1 cellular context compared by ENCODE assay signal in genomic region chr16:75433732-75434413, GRCh38.
TF ChIP-seq lines count a peak whose summit lies in the region.

No MANE protein-coding gene starts in this region.

TF ChIP-seq in HepG2, 621 proteins besides CTCF, POLR2A, EP300 and RAD21 (continued from another document and continues in another):
- TF ChIP-seq REST (IDR thresholded peaks at IDR 0.05; ENCODE audit: borderline replicate concordance in 1 of 2, low read depth in 1 of 2, low read length in 2 of 2), result no peak; a peak in 1 of 4 replicates
- TF ChIP-seq ZNF10 (CRISPR knock-in tag; IDR thresholded peaks at IDR 0.05; ENCODE audit: borderline replicate concordance, low read depth), result no peak
- no peak for TF ChIP-seq ZNF382 (CRISPR knock-in tag; IDR thresholded peaks at IDR 0.05; ENCODE audit: borderline replicate concordance)
- TF ChIP-seq RARG (CRISPR knock-in tag; IDR thresholded peaks at IDR 0.05; ENCODE audit: low read depth), result no peak
- TF ChIP-seq PCBP1 (IDR thresholded peaks at IDR 0.05; ENCODE audit: borderline replicate concordance, low read depth, low read length), result no peak
- TF ChIP-seq ZNF362 (CRISPR knock-in tag; IDR thresholded peaks at IDR 0.05; ENCODE audit: borderline replicate concordance), result peak; percentile 91
- TF ChIP-seq ISX (CRISPR knock-in tag; conservative IDR thresholded peaks at IDR 0.05), result peak; percentile 87; the same call in 1 of the 2 replicates
- TF ChIP-seq ZNF674 (CRISPR knock-in tag; IDR thresholded peaks at IDR 0.05; ENCODE audit: low read depth), result no peak; the same call in 1 of the 2 replicates
- TF ChIP-seq SETDB1 (CRISPR knock-in tag; IDR thresholded peaks at IDR 0.05; ENCODE audit: borderline replicate concordance), result no peak
- TF ChIP-seq ZNF430 (CRISPR knock-in tag; IDR thresholded peaks at IDR 0.05), result 0 out of 2 replicates have a peak, but pooled peaks have one; percentile 11
- no peak for TF ChIP-seq ZNF672 (CRISPR knock-in tag; IDR thresholded peaks at IDR 0.05)
- TF ChIP-seq TAF1 (CRISPR knock-in tag; IDR thresholded peaks at IDR 0.05), result no peak; the same call in 1 of the 2 replicates
- TF ChIP-seq, protein P1, sequence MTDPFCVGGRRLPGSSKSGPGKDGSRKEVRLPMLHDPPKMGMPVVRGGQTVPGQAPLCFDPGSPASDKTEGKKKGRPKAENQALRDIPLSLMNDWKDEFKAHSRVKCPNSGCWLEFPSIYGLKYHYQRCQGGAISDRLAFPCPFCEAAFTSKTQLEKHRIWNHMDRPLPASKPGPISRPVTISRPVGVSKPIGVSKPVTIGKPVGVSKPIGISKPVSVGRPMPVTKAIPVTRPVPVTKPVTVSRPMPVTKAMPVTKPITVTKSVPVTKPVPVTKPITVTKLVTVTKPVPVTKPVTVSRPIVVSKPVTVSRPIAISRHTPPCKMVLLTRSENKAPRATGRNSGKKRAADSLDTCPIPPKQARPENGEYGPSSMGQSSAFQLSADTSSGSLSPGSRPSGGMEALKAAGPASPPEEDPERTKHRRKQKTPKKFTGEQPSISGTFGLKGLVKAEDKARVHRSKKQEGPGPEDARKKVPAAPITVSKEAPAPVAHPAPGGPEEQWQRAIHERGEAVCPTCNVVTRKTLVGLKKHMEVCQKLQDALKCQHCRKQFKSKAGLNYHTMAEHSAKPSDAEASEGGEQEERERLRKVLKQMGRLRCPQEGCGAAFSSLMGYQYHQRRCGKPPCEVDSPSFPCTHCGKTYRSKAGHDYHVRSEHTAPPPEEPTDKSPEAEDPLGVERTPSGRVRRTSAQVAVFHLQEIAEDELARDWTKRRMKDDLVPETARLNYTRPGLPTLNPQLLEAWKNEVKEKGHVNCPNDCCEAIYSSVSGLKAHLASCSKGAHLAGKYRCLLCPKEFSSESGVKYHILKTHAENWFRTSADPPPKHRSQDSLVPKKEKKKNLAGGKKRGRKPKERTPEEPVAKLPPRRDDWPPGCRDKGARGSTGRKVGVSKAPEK (CRISPR knock-in tag; IDR thresholded peaks at IDR 0.05; ENCODE audit: borderline replicate concordance), result no peak
- TF ChIP-seq ZC3H13 (CRISPR knock-in tag; IDR thresholded peaks at IDR 0.05), result peak; percentile 51
- TF ChIP-seq, protein P2, sequence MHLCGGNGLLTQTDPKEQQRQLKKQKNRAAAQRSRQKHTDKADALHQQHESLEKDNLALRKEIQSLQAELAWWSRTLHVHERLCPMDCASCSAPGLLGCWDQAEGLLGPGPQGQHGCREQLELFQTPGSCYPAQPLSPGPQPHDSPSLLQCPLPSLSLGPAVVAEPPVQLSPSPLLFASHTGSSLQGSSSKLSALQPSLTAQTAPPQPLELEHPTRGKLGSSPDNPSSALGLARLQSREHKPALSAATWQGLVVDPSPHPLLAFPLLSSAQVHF (CRISPR knock-in tag; IDR thresholded peaks at IDR 0.05), result no peak
- TF ChIP-seq ESRRA (CRISPR knock-in tag; IDR thresholded peaks at IDR 0.05; ENCODE audit: low read depth), result no peak
- peak; percentile 42; the same call in 1 of the 2 replicates for TF ChIP-seq ZNF263 (CRISPR knock-in tag; IDR thresholded peaks at IDR 0.05)
- peak; percentile 88; the same call in 1 of the 2 replicates for TF ChIP-seq ZNF251 (CRISPR knock-in tag; IDR thresholded peaks at IDR 0.05)
- peak; percentile 67 for TF ChIP-seq CREM (IDR thresholded peaks at IDR 0.05)
- TF ChIP-seq CREM (CRISPR knock-in tag; IDR thresholded peaks at IDR 0.05), result no peak
- no peak for TF ChIP-seq HIC2 (CRISPR knock-in tag; IDR thresholded peaks at IDR 0.05; ENCODE audit: low read depth)
- no peak for TF ChIP-seq MZF1 (CRISPR knock-in tag; IDR thresholded peaks at IDR 0.05; ENCODE audit: borderline replicate concordance)
- no peak for TF ChIP-seq DPF2 (CRISPR knock-in tag; IDR thresholded peaks at IDR 0.05; ENCODE audit: borderline replicate concordance, low read depth)
- no peak for TF ChIP-seq JDP2 (CRISPR knock-in tag; IDR thresholded peaks at IDR 0.05; ENCODE audit: borderline replicate concordance)
- TF ChIP-seq BRD4 (CRISPR knock-in tag; IDR thresholded peaks at IDR 0.05), result peak; percentile 86
- no peak for TF ChIP-seq CC2D1A (CRISPR knock-in tag; IDR thresholded peaks at IDR 0.05)
- 0 out of 2 replicates have a peak, but pooled peaks have one; percentile 24 for TF ChIP-seq ZNF841 (CRISPR knock-in tag; IDR thresholded peaks at IDR 0.05; ENCODE audit: borderline replicate concordance)
- no peak for TF ChIP-seq ZNF446 (CRISPR knock-in tag; IDR thresholded peaks at IDR 0.05)
- no peak for TF ChIP-seq ZNF724P (CRISPR knock-in tag; IDR thresholded peaks at IDR 0.05; ENCODE audit: borderline replicate concordance)
- TF ChIP-seq RCOR2 (CRISPR knock-in tag; IDR thresholded peaks at IDR 0.05), result no peak; the same call in 1 of the 2 replicates
- TF ChIP-seq LCORL (IDR thresholded peaks at IDR 0.05), result no peak
- TF ChIP-seq LCORL (CRISPR knock-in tag; IDR thresholded peaks at IDR 0.05), result peak; percentile 16; the same call in 1 of the 2 replicates
- TF ChIP-seq NFE2L1 (CRISPR knock-in tag; IDR thresholded peaks at IDR 0.05; ENCODE audit: borderline replicate concordance), result no peak
- no peak for TF ChIP-seq BRF2 (CRISPR knock-in tag; IDR thresholded peaks at IDR 0.05)
- no peak for TF ChIP-seq TBX3 (IDR thresholded peaks at IDR 0.05; ENCODE audit: borderline replicate concordance)
- TF ChIP-seq SIN3A (IDR thresholded peaks at IDR 0.05; ENCODE audit: borderline replicate concordance, low read depth, low read length), result 0 out of 2 replicates have a peak, but pooled peaks have one; percentile 44
- no peak; the same call in 1 of the 2 replicates for TF ChIP-seq KDM2A (CRISPR knock-in tag; IDR thresholded peaks at IDR 0.05; ENCODE audit: borderline replicate concordance, low read depth)
- no peak for TF ChIP-seq JUND (CRISPR knock-in tag; IDR thresholded peaks at IDR 0.05)
- TF ChIP-seq RBM22 (optimal IDR thresholded peaks at IDR 0.05; ENCODE audit: low read length), result no peak
- TF ChIP-seq ZNF350 (CRISPR knock-in tag; IDR thresholded peaks at IDR 0.05; ENCODE audit: borderline replicate concordance, low read depth), result no peak
- no peak for TF ChIP-seq KLF16 (CRISPR knock-in tag; IDR thresholded peaks at IDR 0.05)
- TF ChIP-seq NR1H2 (CRISPR knock-in tag; IDR thresholded peaks at IDR 0.05; ENCODE audit: borderline replicate concordance, low read depth), result no peak; the same call in 1 of the 2 replicates
- no peak for TF ChIP-seq FOXO1 (CRISPR knock-in tag; IDR thresholded peaks at IDR 0.05)
- TF ChIP-seq MEF2D (CRISPR knock-in tag; IDR thresholded peaks at IDR 0.05), result 0 out of 2 replicates have a peak, but pooled peaks have one; percentile 40
- no peak for TF ChIP-seq ZNF644 (CRISPR knock-in tag; IDR thresholded peaks at IDR 0.05; ENCODE audit: low read depth)
- TF ChIP-seq ZNF713 (CRISPR knock-in tag; IDR thresholded peaks at IDR 0.05), result no peak
- no peak for TF ChIP-seq CHCHD3 (CRISPR knock-in tag; IDR thresholded peaks at IDR 0.05)
- peak; percentile 12; the same call in 1 of the 2 replicates for TF ChIP-seq MIXL1 (CRISPR knock-in tag; IDR thresholded peaks at IDR 0.05)
- no peak for TF ChIP-seq ARID4A (CRISPR knock-in tag; IDR thresholded peaks at IDR 0.05; ENCODE audit: borderline replicate concordance)
- no peak; the same call in 1 of the 2 replicates for TF ChIP-seq ZNF138 (CRISPR knock-in tag; IDR thresholded peaks at IDR 0.05; ENCODE audit: low read depth)
- no peak for TF ChIP-seq ZNF883 (CRISPR knock-in tag; IDR thresholded peaks at IDR 0.05; ENCODE audit: not compliant biosample characterization)
- TF ChIP-seq ZNF121 (CRISPR knock-in tag; IDR thresholded peaks at IDR 0.05), result no peak; the same call in 1 of the 2 replicates
- no peak for TF ChIP-seq ZFP36 (IDR thresholded peaks at IDR 0.05; ENCODE audit: borderline replicate concordance, low read depth, low read length, partially characterized antibody)
- TF ChIP-seq HOXA9 (CRISPR knock-in tag; IDR thresholded peaks at IDR 0.05; ENCODE audit: borderline replicate concordance), result no peak
- no peak for TF ChIP-seq NRL (CRISPR knock-in tag; IDR thresholded peaks at IDR 0.05; ENCODE audit: borderline replicate concordance)
- no peak for TF ChIP-seq ZNF567 (CRISPR knock-in tag; IDR thresholded peaks at IDR 0.05; ENCODE audit: borderline replicate concordance)
- TF ChIP-seq TBX2 (CRISPR knock-in tag; IDR thresholded peaks at IDR 0.05; ENCODE audit: borderline replicate concordance), result peak; percentile 47; the same call in 1 of the 2 replicates
- peak; percentile 14; the same call in 1 of the 2 replicates for TF ChIP-seq KMT2B (CRISPR knock-in tag; IDR thresholded peaks at IDR 0.05)
